8 cellular contexts compared by ENCODE assay signal in genomic region chrX:14039344-14039743, GRCh38. TPM values are rescaled to one million over a fixed set of nuclear protein-coding genes. Genes with fewer than 3 reads are reported as not detected.
A peak's percentile ranks its signal among the peaks of the same experiment; 100 is the strongest.
DNase-seq lines count a peak whose midpoint lies in the region; ATAC-seq and TF ChIP-seq lines count a peak whose summit lies in the region.

No MANE protein-coding gene starts in this region.

- POLR2A ChIA-PET in RWPE1 (lab: Yijun Ruan, JAX; ENCODE audit: low non-redundant PET): no interaction called here

- no peak overlapping the region for H3K4me3 ChIP-seq in AG10803 (ENCODE audit: low read length)
- no peak overlapping the region for H3K4me3 ChIP-seq in HL-60 (replicated peaks; ENCODE audit: insufficient read depth, low read length)

- intact Hi-C loops in left cardiac atrium (cut with DNase I): loop anchor here (2.0 to 10.0 kb wide), 4 partner anchors 285 to 1203 kb away; partner anchors contain the start of gene TCEANC (in 1 of the 2)

- CTCF ChIA-PET in RWPE1 (lab: Yijun Ruan, JAX): interaction anchor here (0.7 to 0.8 kb wide), 2 partner anchors 10 to 1203 kb away, joined by 3 to 4 read pairs; partner anchors contain the start of gene GEMIN8

- H3K27me3 ChIP-seq in HL-60 (ENCODE audit: insufficient read depth, poor library complexity, severe bottlenecking): no peaks in the 10 kb centered on the region

- H3K27ac ChIP-seq in HL-60 (replicated peaks): no peak overlapping the region
- no peak overlapping the region for H3K27ac ChIP-seq in RWPE1

- TF ChIP-seq CTCF in AG10803 (conservative IDR thresholded peaks at IDR 0.05; ENCODE audit: low read length) (peak; percentile 65), HL-60 (IDR thresholded peaks at IDR 0.05; ENCODE audit: insufficient read depth, low read length) (peak; percentile 5), RWPE1 (conservative IDR thresholded peaks at IDR 0.05; ENCODE audit: low read depth) (peak; percentile 53)

- peak; percentile 23 for DNase-seq in AG10803 (ENCODE audit: low read depth)
- peak in 1 of 2 experiments; percentile 62 for DNase-seq in HL-60 (ENCODE audit: low read depth in 1 of 2, low spot score in 1 of 2)
- DNase-seq in RWPE1 (ENCODE audit: low spot score): peak; percentile 20
- DNase-seq in activated naive CD4-positive, alpha-beta T cell (lab: John Stamatoyannopoulos, UW): peak; percentile 0 to 44 (median 7)
- peak; percentile 30 for DNase-seq in left cardiac atrium
- DNase-seq in stimulated activated CD4-positive, alpha-beta T cell treated with anti-CD3 and anti-CD28 coated beads, Interleukin-15, amount 100 ng/mL, for 24 hours: peak; percentile 66
- DNase-seq in cortex of kidney (lab: John Stamatoyannopoulos, UW): no peak

- ATAC-seq in GM18517 (IDR thresholded peaks at IDR 0.05; ENCODE audit: unreplicated experiment): peak; percentile 84
- peak in 1 of 2 donors; percentile 58 for ATAC-seq in left cardiac atrium

RNA-seq across cellular contexts. Expression of gene GEMIN8, which starts 9.7 kb away (rescaled TPM):
- 1 to 10 TPM; 8.7 to 9.2 TPM for total RNA-seq in left cardiac atrium

Comparison
In these comparisons a context has a peak if more than half of its experiments do, and no peak if none do; other contexts are left out.
1. CTCF ChIP-seq: peak in every context shown above with its lines; median percentile 65 in AG10803; 53 in RWPE1; 5 in HL-60.